Comparison of ENCODE assay signal across 1 cellular context in genomic region chr19:38335949-38336637, GRCh38.
A peak's percentile ranks its signal among the peaks of the same experiment; 100 is the strongest.
TF ChIP-seq lines count a peak whose summit lies in the region.

No MANE protein-coding gene starts in this region.

TF ChIP-seq in K562, 482 proteins besides CTCF, POLR2A, EP300 and RAD21 (continued from another document and continues in another):
- peak in 1 of 2 experiments; percentile 54 for TF ChIP-seq E2F6 (IDR thresholded peaks at IDR 0.05; ENCODE audit: borderline replicate concordance in 1 of 2, extremely low read depth in 1 of 2, insufficient read depth in 1 of 2, insufficient read length in 1 of 2, low read depth in 1 of 2, low read length in 1 of 2, poor library complexity in 1 of 2, severe bottlenecking in 1 of 2)
- TF ChIP-seq IRF2 (CRISPR knock-in tag; IDR thresholded peaks at IDR 0.05), result no peak
- TF ChIP-seq SIX5 (IDR thresholded peaks at IDR 0.05; ENCODE audit: borderline replicate concordance in 1 of 2, insufficient read depth in 1 of 2, low read depth in 1 of 2, low read length in 2 of 2), result no peak
- TF ChIP-seq ETV1 (tag; conservative IDR thresholded peaks at IDR 0.05; ENCODE audit: low read depth), result peak; percentile 45
- peak; percentile 88 for TF ChIP-seq NKRF (IDR thresholded peaks at IDR 0.05; ENCODE audit: borderline replicate concordance)
- TF ChIP-seq NBN (IDR thresholded peaks at IDR 0.05; ENCODE audit: low read depth), result peak; percentile 28
- TF ChIP-seq TAL1 (IDR thresholded peaks at IDR 0.05), result no peak
- TF ChIP-seq ZNF507 (tag; conservative IDR thresholded peaks at IDR 0.05), result no peak
- TF ChIP-seq FOXA1 (IDR thresholded peaks at IDR 0.05; ENCODE audit: borderline replicate concordance), result no peak
- TF ChIP-seq NFE2L1 (tag; IDR thresholded peaks at IDR 0.05; ENCODE audit: borderline replicate concordance, low read depth), result no peak
- no peak for TF ChIP-seq SMAD1 (IDR thresholded peaks at IDR 0.05; ENCODE audit: low read depth, low read length, partially characterized antibody)
- no peak; the same call in 1 of the 2 replicates for TF ChIP-seq BCOR (IDR thresholded peaks at IDR 0.05)
- TF ChIP-seq ZNF592 (IDR thresholded peaks at IDR 0.05), result no peak
- TF ChIP-seq RCOR1 (IDR thresholded peaks at IDR 0.05; ENCODE audit: borderline replicate concordance in 1 of 2, low read depth in 2 of 2, low read length in 2 of 2), result no peak; a peak in 1 of 4 replicates
- TF ChIP-seq NELFE (IDR thresholded peaks at IDR 0.05; ENCODE audit: insufficient read depth, insufficient read length), result no peak
- no peak for TF ChIP-seq RUNX1 (IDR thresholded peaks at IDR 0.05; ENCODE audit: low read depth)
- no peak for TF ChIP-seq EWSR1 (IDR thresholded peaks at IDR 0.05; ENCODE audit: borderline replicate concordance, low read depth, partially characterized antibody)
- TF ChIP-seq ZC3H11A (IDR thresholded peaks at IDR 0.05; ENCODE audit: low read depth, low read length), result no peak
- TF ChIP-seq RBM17 (IDR thresholded peaks at IDR 0.05; ENCODE audit: borderline replicate concordance, low read depth, low read length), result no peak
- TF ChIP-seq NFATC3 (IDR thresholded peaks at IDR 0.05), result no peak
- no peak for TF ChIP-seq ETS2 (tag; IDR thresholded peaks at IDR 0.05; ENCODE audit: borderline replicate concordance, poor library complexity, severe bottlenecking)
- TF ChIP-seq CBFB (CRISPR knock-in tag; IDR thresholded peaks at IDR 0.05), result no peak
- peak; percentile 30 for TF ChIP-seq RBBP5 (IDR thresholded peaks at IDR 0.05; ENCODE audit: borderline replicate concordance, insufficient read depth, low read length, poor library complexity, severe bottlenecking)
- TF ChIP-seq E2F8 (IDR thresholded peaks at IDR 0.05; ENCODE audit: low read depth, partially characterized antibody), result no peak
- TF ChIP-seq CBFA2T3 (IDR thresholded peaks at IDR 0.05), result no peak
- TF ChIP-seq RFX1 (IDR thresholded peaks at IDR 0.05), result no peak
- no peak for TF ChIP-seq SRSF7 (optimal IDR thresholded peaks at IDR 0.05; ENCODE audit: low read depth, low read length)
- no peak for TF ChIP-seq NFXL1 (CRISPR knock-in tag; IDR thresholded peaks at IDR 0.05)
- TF ChIP-seq KLF10 (CRISPR knock-in tag; IDR thresholded peaks at IDR 0.05), result no peak
- TF ChIP-seq JUNB (CRISPR knock-in tag; conservative IDR thresholded peaks at IDR 0.05), result no peak
- no peak for TF ChIP-seq E2F1 (CRISPR knock-in tag; IDR thresholded peaks at IDR 0.05)
- no peak for TF ChIP-seq IRF9 (tag; IDR thresholded peaks at IDR 0.05)
- TF ChIP-seq ZNF639 (CRISPR knock-in tag; conservative IDR thresholded peaks at IDR 0.05 in 1 of 2, IDR thresholded peaks at IDR 0.05 in 1 of 2), result peak in 1 of 2 experiments; percentile 56; a peak in 1 of 4 replicates
- TF ChIP-seq CEBPZ (IDR thresholded peaks at IDR 0.05; ENCODE audit: borderline replicate concordance, low read depth, low read length), result no peak
- TF ChIP-seq E4F1 (CRISPR knock-in tag; IDR thresholded peaks at IDR 0.05; ENCODE audit: borderline replicate concordance), result no peak
- no peak for TF ChIP-seq CAMTA2 (CRISPR knock-in tag; conservative IDR thresholded peaks at IDR 0.05)
- peak; percentile 54; the same call in 1 of the 2 replicates for TF ChIP-seq PHF8 (IDR thresholded peaks at IDR 0.05; ENCODE audit: borderline replicate concordance, low read length)
- TF ChIP-seq FOXO4 (CRISPR knock-in tag; IDR thresholded peaks at IDR 0.05), result no peak
- TF ChIP-seq CC2D1A (IDR thresholded peaks at IDR 0.05), result peak; percentile 17
